In genomic region chr9:124800306-124801259, GRCh38 we compare ENCODE assay signal across 9 cellular contexts. TPM values are rescaled to one million over a fixed set of nuclear protein-coding genes. Genes with fewer than 3 reads are reported as not detected.
DNase-seq lines count a peak whose midpoint lies in the region; ATAC-seq, FAIRE-seq and TF ChIP-seq lines count a peak whose summit lies in the region.
"Had no signal": no experiment of that assay in that cellular context is flagged by ENCODE, and none has a peak within 500 bp of the region (broad histone marks: within the 10 kb centered on the region; RNA-seq: fewer than 3 reads in every experiment).

No MANE protein-coding gene starts in this region.

- no peaks in the 10 kb centered on the region for H3K4me1 ChIP-seq in mucosa of descending colon (ENCODE audit: low read depth)
- H3K4me1 ChIP-seq in effector memory CD4-positive, alpha-beta T cell (ENCODE audit: control insufficient read depth, insufficient read depth, low read length, poor library complexity, severe bottlenecking), result no peaks in the 10 kb centered on the region

- H3K36me3 Mint-ChIP-seq in IgD-negative memory B cell, result peaks cover 2% of the 10 kb centered on the region

- FAIRE-seq in bronchial epithelial cell (lab: Jason Lieb, UNC), result peak; percentile 43
- FAIRE-seq: endometrium had no signal

- no peak for TF ChIP-seq CTCF in bronchial epithelial cell (IDR thresholded peaks at IDR 0.05; ENCODE audit: insufficient read depth, low read length, severe bottlenecking)
- no peak for TF ChIP-seq CTCF in mucosa of descending colon (IDR thresholded peaks at IDR 0.05)

- H3K4me3 ChIP-seq in bronchial epithelial cell (ENCODE audit: low read depth, low read length) (no peak overlapping the region), mucosa of descending colon (no peak overlapping the region)
- H3K4me3 ChIP-seq in effector memory CD4-positive, alpha-beta T cell (ENCODE audit: insufficient read depth, low read depth, low read length, poor library complexity, severe bottlenecking), result no peak overlapping the region

- peak overlapping the region; percentile 88 to 98 (median 98) for H3K27ac Mint-ChIP-seq in IgD-negative memory B cell

- peaks cover 6% of the 10 kb centered on the region for H3K27me3 Mint-ChIP-seq in IgD-negative memory B cell

- H3K27ac ChIP-seq in effector memory CD4-positive, alpha-beta T cell (ENCODE audit: insufficient read depth, low read length, poor library complexity, severe bottlenecking), result no peak overlapping the region

- H3K9me3 Mint-ChIP-seq in IgD-negative memory B cell, result no peaks in the 10 kb centered on the region

- ATAC-seq in mucosa of descending colon (peak; percentile 69), HG03439 (IDR thresholded peaks at IDR 0.05; ENCODE audit: unreplicated experiment) (no peak), left lobe of liver (no peak), HG03159 (IDR thresholded peaks at IDR 0.05; ENCODE audit: unreplicated experiment) (no peak)

- no peaks in the 10 kb centered on the region for H3K27me3 ChIP-seq in bronchial epithelial cell (ENCODE audit: control insufficient read depth, insufficient read depth, low read length)
- H3K27me3 ChIP-seq in effector memory CD4-positive, alpha-beta T cell (replicated peaks; ENCODE audit: control insufficient read depth, insufficient read depth, low read length, poor library complexity, severe bottlenecking), result no peaks in the 10 kb centered on the region

- peak; percentile 37 for DNase-seq in EL
- peak; percentile 28 for DNase-seq in bronchial epithelial cell (ENCODE audit: low read depth)
- peak in 1 of 3 donors; percentile 36 for DNase-seq in mucosa of descending colon
- no peak for DNase-seq in effector memory CD4-positive, alpha-beta T cell
- no peak for DNase-seq in left lobe of liver (ENCODE audit: low spot score)

- no peaks in the 10 kb centered on the region for H3K9me3 ChIP-seq in mucosa of descending colon
- no peaks in the 10 kb centered on the region for H3K9me3 ChIP-seq in effector memory CD4-positive, alpha-beta T cell (ENCODE audit: control insufficient read depth, low read length)

- H3K36me3 ChIP-seq in bronchial epithelial cell (ENCODE audit: control insufficient read depth, insufficient read depth, low read length) (no peaks in the 10 kb centered on the region), mucosa of descending colon (ENCODE audit: low read depth) (no peaks in the 10 kb centered on the region)
- H3K36me3 ChIP-seq in effector memory CD4-positive, alpha-beta T cell (ENCODE audit: control insufficient read depth, insufficient read depth, low read length), result no peaks in the 10 kb centered on the region

- intact Hi-C loops in mucosa of descending colon (cut with DNase I, micrococcal nuclease), result no loop called here

- H3K4me3 Mint-ChIP-seq in IgD-negative memory B cell, result peak overlapping the region; percentile 21 to 88 (median 78)

- H3K4me1 Mint-ChIP-seq in IgD-negative memory B cell, result peaks cover 8 to 20% (median 14%) of the 10 kb centered on the region in 3 donors

RNA-seq across cellular contexts. Expression of gene OLFML2A, which starts 23.6 kb away (rescaled TPM):
- 0.20 TPM for polyA plus RNA-seq in IgD-negative memory B cell
- total RNA-seq in bronchial epithelial cell (4.5 and 6.3 TPM in 2 replicates), mucosa of descending colon (10 to 100 TPM in 1 of 3 donors, 1 to 10 TPM in 2; 2.8 to 48.3 (median 4.7) TPM), left lobe of liver (0.35 TPM)

RNA-seq across cellular contexts. Expression of gene NR6A1, which starts 29.5 kb away (rescaled TPM):
- polyA plus RNA-seq in IgD-negative memory B cell, result 0.03 TPM
- total RNA-seq in bronchial epithelial cell (2.9 TPM in 2 replicates), mucosa of descending colon (1 to 10 TPM; 5.6 to 8.4 (median 7.0) TPM), left lobe of liver (2.4 TPM)

RNA-seq across cellular contexts. Expression of gene WDR38, which starts 52.7 kb away (rescaled TPM):
- not detected for polyA plus RNA-seq in IgD-negative memory B cell
- total RNA-seq in bronchial epithelial cell (not detected in 2 replicates), mucosa of descending colon (not detected), left lobe of liver (not detected)

Comparison
In these comparisons a context has a peak if more than half of its experiments do, and no peak if none do; other contexts are left out.
1. DNase-seq: peak in EL (single experiment) and bronchial epithelial cell (single experiment); none in effector memory CD4-positive, alpha-beta T cell (0 of 3) and left lobe of liver (single experiment).